In the genomic region with DNA sequence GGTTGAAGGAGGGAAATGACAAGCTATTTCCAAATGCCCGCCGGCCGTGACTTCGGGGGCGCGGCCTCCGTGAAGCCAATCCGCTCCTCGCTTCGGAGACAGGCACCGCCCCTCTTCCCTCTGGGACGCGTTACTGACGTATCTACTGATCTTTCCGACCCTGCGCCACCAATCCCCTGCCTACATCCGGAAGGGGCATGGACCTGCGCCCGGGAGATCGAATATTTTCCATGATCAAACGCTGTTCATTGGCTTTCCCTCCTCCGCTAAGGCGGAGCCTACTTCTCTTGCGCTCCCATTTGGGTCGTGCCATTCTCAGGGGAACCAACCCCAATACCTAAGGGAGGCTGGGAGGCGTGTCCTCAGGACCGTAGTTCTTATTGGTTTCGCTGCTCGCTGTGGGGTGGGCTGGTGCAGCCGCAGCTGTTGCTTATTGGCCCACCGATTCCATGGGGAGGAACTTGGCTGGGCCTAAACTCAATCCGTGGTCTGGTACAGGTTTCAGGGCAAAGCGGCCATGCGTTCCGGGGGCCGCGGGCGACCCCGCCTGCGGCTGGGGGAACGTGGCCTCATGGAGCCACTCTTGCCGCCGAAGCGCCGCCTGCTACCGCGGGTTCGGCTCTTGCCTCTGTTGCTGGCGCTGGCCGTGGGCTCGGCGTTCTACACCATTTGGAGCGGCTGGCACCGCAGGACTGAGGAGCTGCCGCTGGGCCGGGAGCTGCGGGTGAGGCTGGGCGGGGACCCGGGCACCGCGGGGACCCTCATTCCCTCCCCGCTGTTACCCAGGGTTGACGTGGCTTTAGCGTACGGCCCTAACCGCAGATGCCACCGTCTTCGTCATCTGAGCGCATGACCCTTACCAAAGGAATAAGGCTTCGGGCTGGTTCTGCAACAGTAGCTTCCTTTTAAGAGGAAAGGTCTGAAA, we compare ENCODE assay signal across 8 cellular contexts. TPM values are rescaled to one million over a fixed set of nuclear protein-coding genes. Genes with fewer than 3 reads are reported as not detected.
DNase-seq lines count a peak whose midpoint lies in the region; ATAC-seq and TF ChIP-seq lines count a peak whose summit lies in the region.

Gene QPCTL, plus strand, starts transcription at position 480 of the 925 bp plus-strand sequence. Its CDS starts 38 bp downstream, at position 518.

- DNase-seq in NCI-H1436 (lab: John Stamatoyannopoulos, UW) (peak; percentile 99), T follicular helper cell (ENCODE audit: low read depth) (peak; percentile 95), cardiac septum (ENCODE audit: low spot score) (peak; percentile 97), trophoblast cell (peak; percentile 98), type B pancreatic cell (ENCODE audit: extremely low spot score, unreplicated experiment) (peak; percentile 96)

- no peak within 1 kb of the TSS for H2BK12ac ChIP-seq in trophoblast cell (ENCODE audit: low read length)

- peak within 1 kb of the TSS; percentile 85 for H3K9ac ChIP-seq in trophoblast cell (ENCODE audit: low read length)

- no peak within 1 kb of the TSS for H3K23ac ChIP-seq in trophoblast cell (ENCODE audit: low read length)

- H4K8ac ChIP-seq in trophoblast cell (ENCODE audit: low read depth, low read length): peak within 1 kb of the TSS; percentile 83

- H3K4me3 ChIP-seq in GM12875 (ENCODE audit: low read depth, low read length) (peak within 1 kb of the TSS; percentile 85), trophoblast cell (ENCODE audit: low read depth, low read length) (peak within 1 kb of the TSS; percentile 95)

- no peak within 1 kb of the TSS for H2AK5ac ChIP-seq in trophoblast cell (ENCODE audit: low read length)

- H3K27ac ChIP-seq in adipose tissue (ENCODE audit: low read depth, low read length): peak within 1 kb of the TSS; percentile 51
- H3K27ac ChIP-seq in trophoblast cell (ENCODE audit: low read depth, low read length): peak within 1 kb of the TSS; percentile 72

- intact Hi-C loops in cardiac septum (cut with DNase I): loop anchor here (2.0 to 5.0 kb wide), 3 partner anchors 24 to 76 kb away; partner anchors contain the start of genes FBXO46, MEIOSIN and SIX5

- peak within 1 kb of the TSS; percentile 87 for H4K12ac ChIP-seq in trophoblast cell (ENCODE audit: low read depth, low read length)

- peak within 1 kb of the TSS; percentile 22 for H3K4ac ChIP-seq in trophoblast cell (ENCODE audit: low read depth, low read length)

- H3K18ac ChIP-seq in trophoblast cell (ENCODE audit: low read length): peak within 1 kb of the TSS; percentile 27

- peak within 1 kb of the TSS; percentile 98 for H3K4me3 Mint-ChIP-seq in type B pancreatic cell

- peak within 1 kb of the TSS; percentile 36 for H2BK120ac ChIP-seq in trophoblast cell (ENCODE audit: insufficient read depth, low read length, poor library complexity)

- peaks cover 5% of the 10 kb centered on the region for H3K36me3 Mint-ChIP-seq in type B pancreatic cell

- H3K4me2 ChIP-seq in trophoblast cell (ENCODE audit: low read length): peak within 1 kb of the TSS; percentile 89

- H3K27ac Mint-ChIP-seq in type B pancreatic cell: peak within 1 kb of the TSS; percentile 98

- peak within 1 kb of the TSS; percentile 58 for H2AFZ ChIP-seq in trophoblast cell (ENCODE audit: insufficient read depth, low read length, poor library complexity)

- H3K9me3 ChIP-seq in trophoblast cell (ENCODE audit: insufficient read depth, low read depth, low read length): no peaks in the 10 kb centered on the region

- H3K36me3 ChIP-seq in trophoblast cell (ENCODE audit: control insufficient read depth in 1 of 2, insufficient read depth in 2 of 2, low read length in 2 of 2): peaks cover 22 to 27% of the 10 kb centered on the region in 2 experiments

- 0 to 1% (median 0%) methylated on average over 70 of the region's 70 CpGs for WGBS in adipose tissue, 3 donors
- no CpG with 5 or more reads among the region's 70 CpGs for WGBS in trophoblast cell (ENCODE audit: extremely low coverage, insufficient coverage, insufficient read length)

- no peaks in the 10 kb centered on the region for H3K9me3 Mint-ChIP-seq in type B pancreatic cell

- ATAC-seq in HG02798 (IDR thresholded peaks at IDR 0.05; ENCODE audit: poor library complexity, unreplicated experiment): peak; percentile 88

- peaks cover 5% of the 10 kb centered on the region for H3K79me2 ChIP-seq in trophoblast cell (ENCODE audit: control insufficient read depth, insufficient read depth, low read length, poor library complexity)

- H2BK5ac ChIP-seq in trophoblast cell (ENCODE audit: low read depth, low read length, poor library complexity): peak within 1 kb of the TSS; percentile 44

- H3K27me3 Mint-ChIP-seq in type B pancreatic cell: no peaks in the 10 kb centered on the region

- H3K4me1 ChIP-seq in trophoblast cell (ENCODE audit: control insufficient read depth in 1 of 2, insufficient read depth in 2 of 2, low read length in 2 of 2): no peaks in the 10 kb centered on the region

- H3K27me3 ChIP-seq in trophoblast cell (ENCODE audit: insufficient read depth, low read length): no peaks in the 10 kb centered on the region

- H4K91ac ChIP-seq in trophoblast cell (ENCODE audit: low read depth, low read length): peak within 1 kb of the TSS; percentile 80

- peaks cover 6% of the 10 kb centered on the region for H3K79me1 ChIP-seq in trophoblast cell (ENCODE audit: low read length)

- peak within 1 kb of the TSS; percentile 74 for H3K14ac ChIP-seq in trophoblast cell (ENCODE audit: low read length)

- TF ChIP-seq CTCF in GM12875 (IDR thresholded peaks at IDR 0.05; ENCODE audit: borderline replicate concordance, insufficient read depth, low read depth, low read length) (no peak), type B pancreatic cell (conservative IDR thresholded peaks at IDR 0.05) (no peak)

- peaks cover 12% of the 10 kb centered on the region for H3K4me1 Mint-ChIP-seq in type B pancreatic cell (ENCODE audit: unreplicated experiment)

RNA-seq across cellular contexts. Expression of gene QPCTL, which starts in this region (rescaled TPM):
- 1 to 10 TPM; 3.9 to 5.4 (median 4.9) TPM for polyA plus RNA-seq in adipose tissue
- total RNA-seq in cardiac septum: 2.6 TPM
- 10.0 and 10.1 TPM in 2 replicates for polyA plus RNA-seq in trophoblast cell (2013)
- 8.2 and 9.4 TPM in 2 replicates for total RNA-seq in type B pancreatic cell (ENCODE audit: low replicate concordance)

Comparison
In these comparisons a context has a peak if more than half of its experiments do, and no peak if none do; other contexts are left out.
1. Peak in every context shown above with its lines: DNase-seq, ATAC-seq, H3K4me3 ChIP-seq and H3K27ac ChIP-seq.